Comparison of ENCODE assay signal across 22 cellular contexts in genomic region chr13:24632382-24633121, GRCh38. TPM values are rescaled to one million over a fixed set of nuclear protein-coding genes. Genes with fewer than 3 reads are reported as not detected.
DNase-seq lines count a peak whose midpoint lies in the region; ATAC-seq, FAIRE-seq and TF ChIP-seq lines count a peak whose summit lies in the region.
"Had no signal": no experiment of that assay in that cellular context is flagged by ENCODE, and none has a peak within 500 bp of the region (broad histone marks: within the 10 kb centered on the region; RNA-seq: fewer than 3 reads in every experiment).

No MANE protein-coding gene starts in this region.

- no peaks in the 10 kb centered on the region for H3K36me3 ChIP-seq in BLaER1 treated with 17β-estradiol and CSF1 and Interleukin-3, amounts not matched to agents 10 nM and 100 nM
- H3K36me3 ChIP-seq in bronchial epithelial cell (ENCODE audit: control insufficient read depth, insufficient read depth, low read length): no peaks in the 10 kb centered on the region
- no peaks in the 10 kb centered on the region for H3K36me3 ChIP-seq in mucosa of descending colon (ENCODE audit: low read depth)
- H3K36me3 ChIP-seq: tibial nerve had no signal

- no peak overlapping the region for H3K4me3 ChIP-seq in BLaER1 treated with 17β-estradiol and CSF1 and Interleukin-3, amounts not matched to agents 10 nM and 100 nM
- no peak overlapping the region for H3K4me3 ChIP-seq in bronchial epithelial cell (ENCODE audit: low read depth, low read length)
- no peak overlapping the region for H3K4me3 ChIP-seq in mucosa of descending colon
- H3K4me3 ChIP-seq: tibial nerve had no signal

- H4K20me1 ChIP-seq in BLaER1 treated with 17β-estradiol and CSF1 and Interleukin-3, amounts not matched to agents 10 nM and 100 nM: no peaks in the 10 kb centered on the region

- peaks cover 0 to 5% (median 0%) of the 10 kb centered on the region in 11 experiments; a peak in 9 of 22 replicates for H3K9me3 ChIP-seq in BLaER1 treated with 17β-estradiol and CSF1 and Interleukin-3, amounts not matched to agents 10 nM and 100 nM (replicated peaks in 1 of 11)
- no peaks in the 10 kb centered on the region for H3K9me3 ChIP-seq in mucosa of descending colon
- H3K9me3 ChIP-seq: SK-N-SH, tibial nerve had no signal

- peak overlapping the region in 8 of 11 experiments; percentile 2 to 55 (median 48); a peak in 7 of 22 replicates for H3K4me2 ChIP-seq in BLaER1 treated with 17β-estradiol and CSF1 and Interleukin-3, amounts not matched to agents 10 nM and 100 nM
- H3K4me2 ChIP-seq: KMS-11, SK-N-SH had no signal

- H3K27ac ChIP-seq in BLaER1 treated with 17β-estradiol and CSF1 and Interleukin-3, amounts not matched to agents 10 nM and 100 nM: no peak overlapping the region
- H3K27ac ChIP-seq: KMS-11, tibial nerve had no signal

- peak; percentile 13 for FAIRE-seq in bronchial epithelial cell (lab: Jason Lieb, UNC)
- FAIRE-seq: RCC 7860 had no signal

- H3K27me3 ChIP-seq in BLaER1 treated with 17β-estradiol and CSF1 and Interleukin-3, amounts not matched to agents 10 nM and 100 nM: no peaks in the 10 kb centered on the region
- H3K27me3 ChIP-seq in bronchial epithelial cell (ENCODE audit: control insufficient read depth, insufficient read depth, low read length): no peaks in the 10 kb centered on the region
- H3K27me3 ChIP-seq: tibial nerve had no signal

- ATAC-seq in mucosa of descending colon: peak; percentile 65
- ATAC-seq: activated CD8-positive, alpha-beta T cell treated with anti-CD3 and anti-CD28 coated beads, Interleukin-2, amount 10 ng/mL, durations not matched to agents 7 days and 5 days; left cardiac atrium; WTC11 had no signal

- DNase-seq in HT1080 (ENCODE audit: low read depth) (peak; percentile 81), bronchial epithelial cell (ENCODE audit: low read depth) (peak; percentile 50), mucosa of descending colon (no peak), GM19240 (ENCODE audit: insufficient read length, low spot score) (no peak), NCI-H345 treated with DMSO at 0.1 percent for 48 hours (lab: John Stamatoyannopoulos, UW; ENCODE audit: unreplicated experiment) (no peak), anterior cingulate cortex (lab: John Stamatoyannopoulos, UW) (no peak)
- DNase-seq: activated CD8-positive, alpha-beta T cell treated with anti-CD3 and anti-CD28 coated beads, Interleukin-2, amount 10 ng/mL, durations not matched to agents 7 days and 5 days; activated naive CD4-positive, alpha-beta T cell treated with anti-CD3 and anti-CD28 coated beads for 36 hours; activated T-cell treated with anti-CD3 and anti-CD28 coated beads, Interleukin-2, amount 50 U/mL, for 1 hour; aorta; cerebellar nuclear complex; left cardiac atrium; NCI-H1417; NCI-H510A treated with DMSO at 0.1 percent for 48 hours; NK-92 treated with Interleukin-12 subunit alpha and Interleukin-12 subunit beta, amount 100 ng/mL, for 24 hours; SK-N-SH had no signal

- no peak for TF ChIP-seq CTCF in bronchial epithelial cell (IDR thresholded peaks at IDR 0.05; ENCODE audit: insufficient read depth, low read length, severe bottlenecking)
- no peak for TF ChIP-seq CTCF in mucosa of descending colon (IDR thresholded peaks at IDR 0.05)

- intact Hi-C loops in mucosa of descending colon (cut with DNase I, micrococcal nuclease): no loop called here

- H3K4me1 ChIP-seq in BLaER1 treated with 17β-estradiol and CSF1 and Interleukin-3, amounts not matched to agents 10 nM and 100 nM: peaks cover 26 to 40% (median 30%) of the 10 kb centered on the region in 10 experiments
- H3K4me1 ChIP-seq in mucosa of descending colon (ENCODE audit: low read depth): peaks cover 9% of the 10 kb centered on the region
- H3K4me1 ChIP-seq: tibial nerve had no signal

- H3K9ac ChIP-seq in BLaER1 treated with 17β-estradiol and CSF1 and Interleukin-3, amounts not matched to agents 10 nM and 100 nM: no peak overlapping the region
- H3K9ac ChIP-seq: KMS-11, SK-N-SH had no signal

RNA-seq across cellular contexts. Expression of gene ATP12A, which starts 47.7 kb away (rescaled TPM):
- total RNA-seq in HT1080 (2014; rRNA removed; shearing (Covaris generic)): not detected in 2 replicates
- 0.03 and 0.14 TPM in 2 replicates for polyA plus RNA-seq in HT1080 (2015; cell fraction: cytosol; rRNA removed)
- 0.06 TPM in 1 of 2 replicates, not detected in the other for polyA plus RNA-seq in HT1080 (2015; cell fraction: nucleus; rRNA removed)
- total RNA-seq in bronchial epithelial cell: 7.9 and 38.0 TPM in 2 replicates
- not detected for total RNA-seq in mucosa of descending colon
- total RNA-seq: aorta, left cardiac atrium, skeletal muscle tissue, tibial nerve had no signal
- polyA plus RNA-seq: SK-N-SH had no signal

Comparison
In these comparisons a context has a peak if more than half of its experiments do, and no peak if none do; other contexts are left out.
1. DNase-seq: peak in HT1080 (single experiment) and bronchial epithelial cell (single experiment); none in mucosa of descending colon (0 of 3), GM19240 (single experiment), NCI-H345 treated with DMSO at 0.1 percent for 48 hours (single experiment) and anterior cingulate cortex (0 of 58).